ENCODE assay signal across 20 cellular contexts in genomic region chr1:48017716-48018115, GRCh38. TPM values are rescaled to one million over a fixed set of nuclear protein-coding genes. Genes with fewer than 3 reads are reported as not detected.
DNase-seq lines count a peak whose midpoint lies in the region; ATAC-seq and TF ChIP-seq lines count a peak whose summit lies in the region.
"Had no signal": no experiment of that assay in that cellular context is flagged by ENCODE, and none has a peak within 500 bp of the region (broad histone marks: within the 10 kb centered on the region; RNA-seq: fewer than 3 reads in every experiment).

No MANE protein-coding gene starts in this region.

- H3K4me3 Mint-ChIP-seq in activated CD4-positive, alpha-beta T cell treated with anti-CD3 and anti-CD28 coated beads for 36 hours: no peak overlapping the region
- H3K4me3 Mint-ChIP-seq: activated CD4-positive, alpha-beta T cell treated with anti-CD3 and anti-CD28 coated beads, Interleukin-2, amount 10 ng/mL, durations not matched to agents 7 days and 5 days; immature natural killer cell had no signal

- H4K20me1 ChIP-seq in osteoblast (ENCODE audit: insufficient read depth, low read length): no peaks in the 10 kb centered on the region

- H3K27me3 Mint-ChIP-seq in activated CD4-positive, alpha-beta T cell treated with anti-CD3 and anti-CD28 coated beads for 36 hours: peaks cover 37% of the 10 kb centered on the region

- H3K4me3 ChIP-seq in breast epithelium (no peak overlapping the region), fibroblast of villous mesenchyme (ENCODE audit: low read depth, low read length) (no peak overlapping the region), osteoblast (ENCODE audit: insufficient read depth, low read length) (no peak overlapping the region)
- H3K4me3 ChIP-seq: SK-N-MC had no signal

- H3K4me1 Mint-ChIP-seq in activated CD4-positive, alpha-beta T cell treated with anti-CD3 and anti-CD28 coated beads for 36 hours: no peaks in the 10 kb centered on the region
- H3K4me1 Mint-ChIP-seq: activated CD4-positive, alpha-beta T cell treated with anti-CD3 and anti-CD28 coated beads, Interleukin-2, amount 10 ng/mL, durations not matched to agents 7 days and 5 days; immature natural killer cell had no signal

- ATAC-seq in activated CD4-positive, alpha-beta T cell treated with anti-CD3 and anti-CD28 coated beads for 36 hours: no peak
- no peak for ATAC-seq in HG03196 (IDR thresholded peaks at IDR 0.05; ENCODE audit: unreplicated experiment)
- ATAC-seq: activated naive CD4-positive, alpha-beta T cell treated with anti-CD3 and anti-CD28 coated beads, Interleukin-2, amount 50 U/mL, for 72 hours had no signal

- no peaks in the 10 kb centered on the region for H3K36me3 ChIP-seq in breast epithelium
- no peaks in the 10 kb centered on the region for H3K36me3 ChIP-seq in osteoblast (ENCODE audit: insufficient read depth, low read length)

- CTCF ChIA-PET in activated CD4-positive, alpha-beta T cell treated with anti-CD3 and anti-CD28 coated beads for 36 hours (lab: Charles Lee): interaction anchor here (0.7 to 1.0 kb wide), 2 partner anchors 14 to 558 kb away, joined by 3 to 5 read pairs; no protein-coding TSS in a partner anchor

- no peaks in the 10 kb centered on the region for H3K27me3 ChIP-seq in breast epithelium
- peaks cover 4% of the 10 kb centered on the region for H3K27me3 ChIP-seq in osteoblast (ENCODE audit: insufficient read depth, low read length)

- no peaks in the 10 kb centered on the region for H3K36me3 Mint-ChIP-seq in activated CD4-positive, alpha-beta T cell treated with anti-CD3 and anti-CD28 coated beads for 36 hours (ENCODE audit: low read depth)
- H3K36me3 Mint-ChIP-seq: activated naive CD4-positive, alpha-beta T cell treated with anti-CD3 and anti-CD28 coated beads, Interleukin-2, amount 50 U/mL, for 72 hours; immature natural killer cell had no signal

- peak overlapping the region; percentile 20 for H3K4me2 ChIP-seq in osteoblast (ENCODE audit: insufficient read depth, low read length)

- intact Hi-C loops in breast epithelium (cut with DNase I; ENCODE audit: low total_unique reads): no loop called here
- intact Hi-C loops in activated CD4-positive, alpha-beta T cell treated with anti-CD3 and anti-CD28 coated beads for 36 hours (cut with DNase I, micrococcal nuclease): no loop called here

- peak; percentile 2 for DNase-seq in LoVo (ENCODE audit: low spot score)
- no peak for DNase-seq in breast epithelium (ENCODE audit: low spot score in 2 of 2)
- DNase-seq in fibroblast of villous mesenchyme (ENCODE audit: low read depth): peak; percentile 97
- no peak for DNase-seq in osteoblast (ENCODE audit: insufficient read length, low spot score, missing footprints)
- no peak for DNase-seq in occipital lobe (lab: John Stamatoyannopoulos, UW)
- DNase-seq in DMS79 treated with DMSO at 0.1 percent for 48 hours (lab: John Stamatoyannopoulos, UW): no peak
- no peak for DNase-seq in activated CD4-positive, alpha-beta T cell treated with anti-CD3 and anti-CD28 coated beads for 36 hours
- DNase-seq: activated CD4-positive, alpha-beta T cell treated with anti-CD3 and anti-CD28 coated beads, Interleukin-2, amount 10 ng/mL, durations not matched to agents 7 days and 5 days; activated T-cell treated with anti-CD3 and anti-CD28 coated beads, Interleukin-2, amount 50 U/mL, for 1 hour; Calu3; central memory CD4-positive, alpha-beta T cell; immature natural killer cell; NCI-H1436; nucleus accumbens; stimulated activated CD4-positive, alpha-beta T cell treated with anti-CD3 and anti-CD28 coated beads, Interleukin-4, amount 100 ng/mL, for 1 hour had no signal

- no peak overlapping the region for H3K27ac Mint-ChIP-seq in activated CD4-positive, alpha-beta T cell treated with anti-CD3 and anti-CD28 coated beads for 36 hours
- H3K27ac Mint-ChIP-seq: activated CD4-positive, alpha-beta T cell treated with anti-CD3 and anti-CD28 coated beads, Interleukin-2, amount 10 ng/mL, durations not matched to agents 7 days and 5 days; activated naive CD4-positive, alpha-beta T cell treated with anti-CD3 and anti-CD28 coated beads, Interleukin-2, amount 50 U/mL, for 72 hours; immature natural killer cell had no signal

- TF ChIP-seq CTCF in breast epithelium (IDR thresholded peaks at IDR 0.05): no peak
- no peak for TF ChIP-seq CTCF in fibroblast of villous mesenchyme (IDR thresholded peaks at IDR 0.05; ENCODE audit: insufficient read depth, low read depth, low read length)
- TF ChIP-seq CTCF in osteoblast (IDR thresholded peaks at IDR 0.05; ENCODE audit: extremely low read depth, low read depth, low read length): no peak

- H3K9me3 Mint-ChIP-seq in activated CD4-positive, alpha-beta T cell treated with anti-CD3 and anti-CD28 coated beads for 36 hours (ENCODE audit: low read depth): no peaks in the 10 kb centered on the region
- H3K9me3 Mint-ChIP-seq: activated CD4-positive, alpha-beta T cell treated with anti-CD3 and anti-CD28 coated beads, Interleukin-2, amount 10 ng/mL, durations not matched to agents 7 days and 5 days; activated naive CD4-positive, alpha-beta T cell treated with anti-CD3 and anti-CD28 coated beads, Interleukin-2, amount 50 U/mL, for 72 hours; immature natural killer cell had no signal

- peaks cover 0 to 4% of the 10 kb centered on the region in 2 donors for H3K4me1 ChIP-seq in breast epithelium
- H3K4me1 ChIP-seq in osteoblast (ENCODE audit: insufficient read depth, low read length): peaks cover 12% of the 10 kb centered on the region

- H3K79me2 ChIP-seq in osteoblast (ENCODE audit: insufficient read depth, low read length): no peaks in the 10 kb centered on the region

- no peaks in the 10 kb centered on the region for H3K9me3 ChIP-seq in breast epithelium
- no peaks in the 10 kb centered on the region for H3K9me3 ChIP-seq in osteoblast (ENCODE audit: low read depth, low read length)

- H2AFZ ChIP-seq in osteoblast (ENCODE audit: low read length): no peak overlapping the region

- POLR2A ChIA-PET in activated CD4-positive, alpha-beta T cell treated with anti-CD3 and anti-CD28 coated beads for 36 hours (lab: Charles Lee): no interaction called here

- TF ChIP-seq POLR2A in breast epithelium (IDR thresholded peaks at IDR 0.05): no peak

- H3K27ac ChIP-seq in breast epithelium: peak overlapping the region; percentile 10 to 61
- H3K27ac ChIP-seq in osteoblast (ENCODE audit: low read depth, low read length): no peak overlapping the region
- H3K27ac ChIP-seq: SK-N-MC had no signal

RNA-seq across cellular contexts. Expression of gene TRABD2B, which starts 20.5 kb away (rescaled TPM):
- total RNA-seq in breast epithelium (1 to 10 TPM; 1.4 to 3.7 (median 2.3) TPM), fibroblast of villous mesenchyme (not detected in 2 replicates), osteoblast (under 0.01 TPM in 2 replicates), occipital lobe (under 0.01 TPM)
- not detected for total RNA-seq in activated CD4-positive, alpha-beta T cell treated with anti-CD3 and anti-CD28 coated beads for 36 hours
- total RNA-seq: activated CD4-positive, alpha-beta T cell treated with anti-CD3 and anti-CD28 coated beads, Interleukin-2, amount 10 ng/mL, durations not matched to agents 7 days and 5 days; activated naive CD4-positive, alpha-beta T cell treated with anti-CD3 and anti-CD28 coated beads, Interleukin-2, amount 50 U/mL, for 72 hours; LHCN-M2; mononuclear cell had no signal

Comparison
In these comparisons a context has a peak if more than half of its experiments do, and no peak if none do; other contexts are left out.
1. DNase-seq: peak in LoVo (single experiment) and fibroblast of villous mesenchyme (single experiment); none in breast epithelium (0 of 2), osteoblast (single experiment), occipital lobe (single experiment), DMS79 treated with DMSO at 0.1 percent for 48 hours (single experiment) and activated CD4-positive, alpha-beta T cell treated with anti-CD3 and anti-CD28 coated beads for 36 hours (single experiment).